In genomic region chr1:159554681-159555080, GRCh38 we compare ENCODE assay signal across 26 cellular contexts. TPM values are rescaled to one million over a fixed set of nuclear protein-coding genes. Genes with fewer than 3 reads are reported as not detected.
"Had no signal": no experiment of that assay in that cellular context is flagged by ENCODE, and none has a peak within 500 bp of the region (broad histone marks: within the 10 kb centered on the region; RNA-seq: fewer than 3 reads in every experiment).

No MANE protein-coding gene starts in this region.

- H3K9me3 ChIP-seq: adrenal gland, lower lobe of right lung, testis, uterus had no signal

- H3K27ac ChIP-seq: adrenal gland, lower lobe of right lung, testis, uterus had no signal

- H3K4me2 ChIP-seq: smooth muscle cell had no signal

- H3K36me3 ChIP-seq: adrenal gland, lower lobe of right lung, uterus had no signal

- H3K4me1 ChIP-seq: adrenal gland, lower lobe of right lung, testis, uterus had no signal

- DNase-seq: activated CD4-positive, alpha-beta T cell treated with anti-CD3 and anti-CD28 coated beads for 1 hour; activated CD8-positive, alpha-beta memory T cell treated with anti-CD3 and anti-CD28 coated beads for 24 hours; activated CD8-positive, alpha-beta memory T cell treated with anti-CD3 and anti-CD28 coated beads, Interleukin-2, amount 50 U/mL, for 4 hours; activated T-cell treated with anti-CD3 and anti-CD28 coated beads, Interleukin-2, amount 50 U/mL, for 24 hours; adrenal gland; erythroblast; foreskin melanocyte; lower lobe of right lung; naive thymus-derived CD4-positive, alpha-beta T cell; occipital lobe; stimulated activated CD4-positive, alpha-beta T cell treated with anti-CD3 and anti-CD28 coated beads, Interleukin-15, amount 100 ng/mL, for 24 hours; stimulated activated CD8-positive, alpha-beta memory T cell treated with anti-CD3 and anti-CD28 coated beads, Interleukin-4, amount 100 ng/mL, for 48 hours; stimulated activated naive B cell treated with anti-CD40 and anti-IgM and Interleukin-4, amounts not matched to agents 10 μg/mL and 1 μg/mL and 100 μg/mL, for 72 hours; testis; trophoblast cell; uterus had no signal

- H3K27me3 ChIP-seq: adrenal gland, testis, uterus had no signal

- H3K4me3 ChIP-seq: adrenal gland, lower lobe of right lung, smooth muscle cell, testis, uterus had no signal

RNA-seq across cellular contexts. Expression of gene OR10J5, which starts 18.9 kb away (rescaled TPM):
- total RNA-seq: activated naive CD4-positive, alpha-beta T cell treated with anti-CD3 and anti-CD28 coated beads, Interleukin-2, amount 50 U/mL, for 72 hours; activated T-helper 17 cell treated with anti-CD3 and anti-CD28 coated beads, Interleukin-2, amount 50 U/mL, for 72 hours; adrenal gland; bronchial epithelial cell; chondrocyte; fibroblast of lung; kidney epithelial cell; lower lobe of right lung; mesenteric fat pad; naive thymus-derived CD4-positive, alpha-beta T cell; neural crest cell; occipital lobe; sciatic nerve; smooth muscle cell; testis; uterus had no signal
- polyA plus RNA-seq: adrenal gland; fibroblast of lung; naive thymus-derived CD4-positive, alpha-beta T cell; smooth muscle cell had no signal

RNA-seq across cellular contexts. Expression of gene APCS, which starts 32.9 kb away (rescaled TPM):
- total RNA-seq: activated naive CD4-positive, alpha-beta T cell treated with anti-CD3 and anti-CD28 coated beads, Interleukin-2, amount 50 U/mL, for 72 hours; activated T-helper 17 cell treated with anti-CD3 and anti-CD28 coated beads, Interleukin-2, amount 50 U/mL, for 72 hours; bronchial epithelial cell; chondrocyte; fibroblast of lung; kidney epithelial cell; lower lobe of right lung; mesenteric fat pad; naive thymus-derived CD4-positive, alpha-beta T cell; neural crest cell; occipital lobe; sciatic nerve; smooth muscle cell; testis; uterus had no signal
- polyA plus RNA-seq: fibroblast of lung; naive thymus-derived CD4-positive, alpha-beta T cell; smooth muscle cell had no signal
